Comparison of ENCODE assay signal across 8 cellular contexts in genomic region chr21:41360072-41360821, GRCh38. TPM values are rescaled to one million over a fixed set of nuclear protein-coding genes. Genes with fewer than 3 reads are reported as not detected.
DNase-seq lines count a peak whose midpoint lies in the region; ATAC-seq, FAIRE-seq and TF ChIP-seq lines count a peak whose summit lies in the region.
"Had no signal": no experiment of that assay in that cellular context is flagged by ENCODE, and none has a peak within 500 bp of the region (broad histone marks: within the 10 kb centered on the region; RNA-seq: fewer than 3 reads in every experiment).

No MANE protein-coding gene starts in this region.

- H3K9me3 ChIP-seq in Panc1 (ENCODE audit: control insufficient read depth, insufficient read depth, low read depth, low read length) (no peaks in the 10 kb centered on the region), small intestine (ENCODE audit: control insufficient read depth, low read depth) (no peaks in the 10 kb centered on the region)

- no peak for DNase-seq in HFF-Myc (ENCODE audit: extremely low read depth, low read depth)
- no peak for DNase-seq in Panc1 (ENCODE audit: low read depth, low spot score)
- peak; percentile 66 for DNase-seq in cardiac septum (ENCODE audit: low spot score)
- peak; percentile 92 for DNase-seq in small intestine
- no peak for DNase-seq in RCC 7860 (ENCODE audit: low spot score)

- H3K27ac ChIP-seq in Panc1 (ENCODE audit: low read length): no peak overlapping the region
- H3K27ac ChIP-seq in small intestine (ENCODE audit: low read depth in 1 of 2, low read length in 1 of 2): peak overlapping the region; percentile 34 to 98

- FAIRE-seq in small intestine (lab: Jason Lieb, UNC) (no peak), RCC 7860 (lab: Jason Lieb, UNC) (no peak)

- ATAC-seq in Panc1 (peak; percentile 85), GM19455 (IDR thresholded peaks at IDR 0.05; ENCODE audit: unreplicated experiment) (no peak), HG03432 (IDR thresholded peaks at IDR 0.05; ENCODE audit: unreplicated experiment) (no peak)

- H3K4me3 ChIP-seq in HFF-Myc (replicated peaks; ENCODE audit: low read depth, low read length) (no peak overlapping the region), Panc1 (ENCODE audit: low read depth in 2 of 2, low read length in 2 of 2) (no peak overlapping the region), small intestine (ENCODE audit: low read depth in 1 of 2, low read length in 2 of 2) (no peak overlapping the region)

- H3K36me3 ChIP-seq in Panc1 (ENCODE audit: control insufficient read depth, insufficient read depth, low read length): no peaks in the 10 kb centered on the region
- H3K36me3 ChIP-seq in small intestine (ENCODE audit: control insufficient read depth in 2 of 2, insufficient read depth in 2 of 2, low read length in 2 of 2): no peaks in the 10 kb centered on the region

- POLR2A ChIA-PET in Panc1 (lab: Charles Lee): interaction anchor here (0.7 kb wide), 1 partner anchor 84 kb away, joined by 4 read pairs; no protein-coding TSS in a partner anchor

- in situ Hi-C loops in Panc1 (cut with HindIII; ENCODE audit: low pct_unique_long_range_greater_than_20kb, low sequenced_read_pairs): no loop called here

- TF ChIP-seq CTCF in HFF-Myc (IDR thresholded peaks at IDR 0.05; ENCODE audit: low read depth, low read length, missing control alignments) (peak; percentile 18), Panc1 (IDR thresholded peaks at IDR 0.05) (peak; percentile 66)

- H3K27me3 ChIP-seq in Panc1 (ENCODE audit: control insufficient read depth, insufficient read depth, low read length) (no peaks in the 10 kb centered on the region), small intestine (ENCODE audit: control insufficient read depth in 2 of 2, insufficient read depth in 2 of 2, low read length in 2 of 2) (no peaks in the 10 kb centered on the region)

- WGBS in small intestine, 3 donors: 23 to 59% (median 39%) methylated on average over 22 of the region's 22 CpGs

- intact Hi-C loops in Panc1 (cut with micrococcal nuclease; ENCODE audit: unreplicated experiment) (no loop called here), cardiac septum (cut with DNase I) (loop anchor here (5.0 kb wide), 2 partner anchors 62 to 78 kb away; no protein-coding TSS in a partner anchor)

- no TSS peak for BruUV-seq in Panc1 (replicated peaks; lab: Mats Ljungman, UMichigan)

- CTCF ChIA-PET in Panc1 (lab: Charles Lee): interaction anchor here (1.0 to 2.2 kb wide), 2 partner anchors 77 to 79 kb away, joined by 4 to 16 read pairs; no protein-coding TSS in a partner anchor

- H3K4me1 ChIP-seq in Panc1 (ENCODE audit: control insufficient read depth, insufficient read depth, low read length) (no peaks in the 10 kb centered on the region), small intestine (ENCODE audit: control insufficient read depth in 2 of 2, insufficient read depth in 1 of 2, low read depth in 1 of 2, low read length in 1 of 2) (peaks cover 7 to 10% of the 10 kb centered on the region in 2 donors)

RNA-seq across cellular contexts. Expression of gene MX2, which starts 1.6 kb away (rescaled TPM):
- total RNA-seq in Panc1 (2021; ENCODE audit: unreplicated experiment): 56.7 TPM
- polyA plus RNA-seq in Panc1 (2012; ENCODE audit: insufficient read length): 40.1 TPM
- 5.0 TPM for total RNA-seq in cardiac septum
- 1 to 10 TPM; 4.0 to 9.1 (median 5.9) TPM for polyA plus RNA-seq in small intestine

RNA-seq across cellular contexts. Expression of gene FAM3B, which starts 43.6 kb away (rescaled TPM):
- total RNA-seq in Panc1 (2021; ENCODE audit: unreplicated experiment): not detected
- polyA plus RNA-seq in Panc1 (2012; ENCODE audit: insufficient read length): not detected
- total RNA-seq in cardiac septum: not detected
- polyA plus RNA-seq in small intestine: 100 to 1,000 TPM; 128 to 379 (median 329) TPM
- total RNA-seq: T-helper 2 cell treated with Interferon-gamma antibody and Interleukin-4, amounts not matched to agents 100 ng/mL and 5 ng/mL, for 36 hours had no signal

Comparison
In these comparisons a context has a peak if more than half of its experiments do, and no peak if none do; other contexts are left out.
1. DNase-seq: peak in cardiac septum (single experiment) and small intestine (single experiment); none in HFF-Myc (single experiment), Panc1 (single experiment) and RCC 7860 (single experiment).